In the genomic region with DNA sequence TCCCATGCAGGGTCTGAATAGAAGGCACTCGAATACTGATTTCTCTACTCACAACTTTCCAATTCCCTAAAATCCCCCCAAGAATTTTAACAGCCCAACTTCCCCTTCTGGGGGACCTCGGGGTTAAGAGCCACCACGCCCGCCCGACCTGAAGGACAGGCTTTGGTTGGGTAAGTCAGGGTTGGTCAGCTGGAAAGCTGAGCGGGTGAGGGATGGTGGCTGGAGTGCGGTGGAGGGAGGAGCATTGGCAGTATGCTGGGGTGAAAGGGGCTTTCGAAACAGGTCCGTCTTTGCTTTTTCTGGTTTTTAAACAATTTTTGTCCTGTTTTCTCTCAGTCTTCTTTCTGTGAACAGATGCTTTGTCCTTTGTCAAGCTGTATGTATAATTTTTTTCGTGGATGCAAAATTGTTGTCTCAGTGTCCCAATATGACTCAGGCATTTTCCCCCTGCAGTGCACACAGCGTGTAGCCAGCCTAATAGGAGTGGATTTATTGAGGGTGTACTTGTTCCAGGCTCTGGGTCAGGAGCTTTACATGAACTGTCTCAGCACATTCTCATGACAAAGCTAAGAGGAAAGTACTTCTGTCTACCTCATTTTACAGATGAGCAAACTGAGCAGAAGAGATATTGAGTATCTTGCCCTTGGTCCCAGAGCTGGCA, we compare ENCODE assay signal across 10 cellular contexts. TPM values are rescaled to one million over a fixed set of nuclear protein-coding genes. Genes with fewer than 3 reads are reported as not detected.
DNase-seq lines count a peak whose midpoint lies in the region; ATAC-seq and TF ChIP-seq lines count a peak whose summit lies in the region.
"Had no signal": no experiment of that assay in that cellular context is flagged by ENCODE, and none has a peak within 500 bp of the region (broad histone marks: within the 10 kb centered on the region; RNA-seq: fewer than 3 reads in every experiment).

No MANE protein-coding gene starts in this region.

- H3K27me3 Mint-ChIP-seq in activated naive CD8-positive, alpha-beta T cell: no peaks in the 10 kb centered on the region
- no peaks in the 10 kb centered on the region for H3K27me3 Mint-ChIP-seq in activated naive CD8-positive, alpha-beta T cell treated with anti-CD3 and anti-CD28 coated beads for 36 hours
- H3K27me3 Mint-ChIP-seq in dendritic cell treated with granulocyte-macrophage colony-stimulating factor and Interleukin-4, amounts not matched to agents 40 ng/mL and 50 ng/mL, for 4 days: no peaks in the 10 kb centered on the region
- H3K27me3 Mint-ChIP-seq in type B pancreatic cell: no peaks in the 10 kb centered on the region

- peaks cover 92% of the 10 kb centered on the region for H3K4me1 Mint-ChIP-seq in activated naive CD8-positive, alpha-beta T cell (ENCODE audit: low read depth)
- H3K4me1 Mint-ChIP-seq in activated naive CD8-positive, alpha-beta T cell treated with anti-CD3 and anti-CD28 coated beads for 36 hours: peaks cover 87% of the 10 kb centered on the region
- H3K4me1 Mint-ChIP-seq in dendritic cell treated with granulocyte-macrophage colony-stimulating factor and Interleukin-4, amounts not matched to agents 40 ng/mL and 50 ng/mL, for 4 days (ENCODE audit: low read depth): peaks cover 78% of the 10 kb centered on the region
- H3K4me1 Mint-ChIP-seq in type B pancreatic cell (ENCODE audit: unreplicated experiment): peaks cover 52% of the 10 kb centered on the region

- peak overlapping the region; percentile 70 for H3K27ac Mint-ChIP-seq in activated naive CD8-positive, alpha-beta T cell
- H3K27ac Mint-ChIP-seq in activated naive CD8-positive, alpha-beta T cell treated with anti-CD3 and anti-CD28 coated beads for 36 hours: no peak overlapping the region
- H3K27ac Mint-ChIP-seq in dendritic cell treated with granulocyte-macrophage colony-stimulating factor and Interleukin-4, amounts not matched to agents 40 ng/mL and 50 ng/mL, for 4 days: peak overlapping the region; percentile 50
- peak overlapping the region; percentile 36 for H3K27ac Mint-ChIP-seq in type B pancreatic cell

- no peak for TF ChIP-seq CTCF in type B pancreatic cell (conservative IDR thresholded peaks at IDR 0.05)

- peaks cover 3% of the 10 kb centered on the region for H3K36me3 Mint-ChIP-seq in activated naive CD8-positive, alpha-beta T cell
- H3K36me3 Mint-ChIP-seq in activated naive CD8-positive, alpha-beta T cell treated with anti-CD3 and anti-CD28 coated beads for 36 hours: peaks cover 32% of the 10 kb centered on the region
- peaks cover 16% of the 10 kb centered on the region for H3K36me3 Mint-ChIP-seq in dendritic cell treated with granulocyte-macrophage colony-stimulating factor and Interleukin-4, amounts not matched to agents 40 ng/mL and 50 ng/mL, for 4 days (ENCODE audit: low read depth)
- H3K36me3 Mint-ChIP-seq in type B pancreatic cell: peaks cover 18% of the 10 kb centered on the region

- H3K4me3 Mint-ChIP-seq in activated naive CD8-positive, alpha-beta T cell: no peak overlapping the region
- H3K4me3 Mint-ChIP-seq in activated naive CD8-positive, alpha-beta T cell treated with anti-CD3 and anti-CD28 coated beads for 36 hours: no peak overlapping the region
- H3K4me3 Mint-ChIP-seq in dendritic cell treated with granulocyte-macrophage colony-stimulating factor and Interleukin-4, amounts not matched to agents 40 ng/mL and 50 ng/mL, for 4 days: no peak overlapping the region
- peak overlapping the region; percentile 20 for H3K4me3 Mint-ChIP-seq in type B pancreatic cell

- intact Hi-C loops in dendritic cell treated with granulocyte-macrophage colony-stimulating factor and Interleukin-4, amounts not matched to agents 40 ng/mL and 50 ng/mL, for 4 days (cut with micrococcal nuclease): no loop called here

- H3K9me3 Mint-ChIP-seq in activated naive CD8-positive, alpha-beta T cell (ENCODE audit: low read depth): no peaks in the 10 kb centered on the region
- H3K9me3 Mint-ChIP-seq in activated naive CD8-positive, alpha-beta T cell treated with anti-CD3 and anti-CD28 coated beads for 36 hours: no peaks in the 10 kb centered on the region
- no peaks in the 10 kb centered on the region for H3K9me3 Mint-ChIP-seq in dendritic cell treated with granulocyte-macrophage colony-stimulating factor and Interleukin-4, amounts not matched to agents 40 ng/mL and 50 ng/mL, for 4 days
- no peaks in the 10 kb centered on the region for H3K9me3 Mint-ChIP-seq in type B pancreatic cell

- DNase-seq in activated naive CD8-positive, alpha-beta T cell treated with anti-CD3 and anti-CD28 coated beads for 36 hours: no peak
- DNase-seq in type B pancreatic cell (ENCODE audit: extremely low spot score, unreplicated experiment) (no peak), NCI-H1436 treated with DMSO at 0.1 percent for 48 hours (lab: John Stamatoyannopoulos, UW) (no peak), COLO668 (lab: John Stamatoyannopoulos, UW; ENCODE audit: unreplicated experiment) (no peak)
- DNase-seq: GDM1 had no signal

- ATAC-seq in HG02759 (IDR thresholded peaks at IDR 0.05; ENCODE audit: unreplicated experiment) (peak; percentile 66), HG03175 (IDR thresholded peaks at IDR 0.05; ENCODE audit: unreplicated experiment) (no peak)
- ATAC-seq: Panc1 had no signal

RNA-seq across cellular contexts. Expression of a gene that starts 50.9 kb away (rescaled TPM):
- 100 to 1,000 TPM; 129 TPM for total RNA-seq in activated naive CD8-positive, alpha-beta T cell treated with anti-CD3 and anti-CD28 coated beads for 36 hours
- 121 and 180 TPM in 2 replicates for total RNA-seq in type B pancreatic cell (ENCODE audit: low replicate concordance)
